In the genomic region with DNA sequence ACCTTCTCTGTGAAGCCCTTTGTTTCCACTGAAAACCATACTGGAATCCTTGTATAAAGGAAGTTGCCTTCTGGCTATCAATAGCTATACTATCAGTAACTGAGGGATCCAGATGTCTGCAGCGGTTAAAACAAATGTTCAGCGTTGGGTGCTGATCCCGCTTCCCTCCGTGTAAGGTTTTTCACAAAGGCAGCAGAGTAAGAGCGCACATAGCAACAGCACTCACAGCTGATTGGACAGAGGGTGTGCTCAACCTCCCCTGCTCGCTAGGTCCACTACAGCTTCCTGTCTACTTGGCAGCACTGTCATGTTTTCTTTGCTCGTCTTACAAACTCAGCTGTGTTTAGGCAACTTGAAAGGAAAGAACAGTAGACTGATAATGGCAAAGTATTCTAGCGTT, we compare ENCODE assay signal across 8 cellular contexts. TPM values are rescaled to one million over a fixed set of nuclear protein-coding genes. Genes with fewer than 3 reads are reported as not detected.
A peak's percentile ranks its signal among the peaks of the same experiment; 100 is the strongest.
DNase-seq lines count a peak whose midpoint lies in the region; ATAC-seq and TF ChIP-seq lines count a peak whose summit lies in the region.

No MANE protein-coding gene starts in this region.

- TF ChIP-seq CTCF in PC-3 (conservative IDR thresholded peaks at IDR 0.05; ENCODE audit: low read depth, low read length): no peak
- no peak for TF ChIP-seq CTCF in foreskin keratinocyte (conservative IDR thresholded peaks at IDR 0.05)
- no peak for TF ChIP-seq CTCF in nephron progenitor cell (IDR thresholded peaks at IDR 0.05)
- TF ChIP-seq CTCF in CD14-positive monocyte (IDR thresholded peaks at IDR 0.05): no peak

- no peaks in the 10 kb centered on the region for H4K20me1 ChIP-seq in PC-3 (ENCODE audit: low read length)

- CTCF ChIA-PET in PC-3 (lab: Charles Lee): no interaction called here
- CTCF ChIA-PET in activated naive CD4-positive, alpha-beta T cell treated with anti-CD3 and anti-CD28 coated beads, Interleukin-2, amount 10 ng/mL, durations not matched to agents 7 days and 5 days (lab: Charles Lee): interaction anchor here (0.9 to 1.1 kb wide), 2 partner anchors 25 to 117 kb away, joined by 3 read pairs; no protein-coding TSS in a partner anchor

- no peaks in the 10 kb centered on the region for H3K9me3 Mint-ChIP-seq in activated naive CD4-positive, alpha-beta T cell treated with anti-CD3 and anti-CD28 coated beads, Interleukin-2, amount 10 ng/mL, durations not matched to agents 7 days and 5 days
- H3K9me3 Mint-ChIP-seq in nephron progenitor cell (no peaks in the 10 kb centered on the region), CD14-positive monocyte (no peaks in the 10 kb centered on the region)

- H3K4me2 ChIP-seq in PC-3 (ENCODE audit: low read length): peak overlapping the region; percentile 86

- H3K36me3 ChIP-seq in PC-3 (ENCODE audit: low read depth, low read length): no peaks in the 10 kb centered on the region

- no peaks in the 10 kb centered on the region for H3K79me2 ChIP-seq in PC-3 (ENCODE audit: low read length)

- peaks cover 2% of the 10 kb centered on the region for H3K4me1 Mint-ChIP-seq in activated naive CD4-positive, alpha-beta T cell treated with anti-CD3 and anti-CD28 coated beads, Interleukin-2, amount 10 ng/mL, durations not matched to agents 7 days and 5 days
- H3K4me1 Mint-ChIP-seq in nephron progenitor cell (peaks cover 43% of the 10 kb centered on the region), CD14-positive monocyte (peaks cover 3% of the 10 kb centered on the region)

- DNase-seq in PC-3: peak; percentile 71
- DNase-seq in activated naive CD4-positive, alpha-beta T cell treated with anti-CD3 and anti-CD28 coated beads, Interleukin-2, amount 10 ng/mL, durations not matched to agents 7 days and 5 days: peak; percentile 50
- peak; percentile 40 to 54 for DNase-seq in foreskin keratinocyte
- DNase-seq in nephron progenitor cell: peak; percentile 36
- DNase-seq in ureter (ENCODE audit: low spot score): peak; percentile 63
- no peak for DNase-seq in CD14-positive monocyte (ENCODE audit: low spot score)

- H3K9me3 ChIP-seq in PC-3 (ENCODE audit: low read length): no peaks in the 10 kb centered on the region

- H3K27ac ChIP-seq in PC-3 (ENCODE audit: low read length): peak overlapping the region; percentile 95
- H3K27ac ChIP-seq in foreskin keratinocyte: no peak overlapping the region

- H2AFZ ChIP-seq in PC-3 (ENCODE audit: low read length): peak overlapping the region; percentile 82

- H3K27me3 ChIP-seq in PC-3 (ENCODE audit: low read length) (no peaks in the 10 kb centered on the region), foreskin keratinocyte (no peaks in the 10 kb centered on the region)

- H3K9ac ChIP-seq in PC-3 (ENCODE audit: low read length): peak overlapping the region; percentile 67

- H3K9me2 ChIP-seq in PC-3 (replicated peaks; ENCODE audit: low read length): no peaks in the 10 kb centered on the region

- no peaks in the 10 kb centered on the region for H3K27me3 Mint-ChIP-seq in activated naive CD4-positive, alpha-beta T cell treated with anti-CD3 and anti-CD28 coated beads, Interleukin-2, amount 10 ng/mL, durations not matched to agents 7 days and 5 days
- H3K27me3 Mint-ChIP-seq in nephron progenitor cell (ENCODE audit: low read depth, poor library complexity): no peaks in the 10 kb centered on the region
- H3K27me3 Mint-ChIP-seq in CD14-positive monocyte (ENCODE audit: low read depth in 3 of 3): no peaks in the 10 kb centered on the region

- ATAC-seq in GM18870 (IDR thresholded peaks at IDR 0.05; ENCODE audit: unreplicated experiment) (peak; percentile 93), HG03354 (IDR thresholded peaks at IDR 0.05; ENCODE audit: poor library complexity, severe bottlenecking, unreplicated experiment) (peak; percentile 97), PC-3 (peak; percentile 84), foreskin keratinocyte (peak; percentile 72)

- POLR2A ChIA-PET in PC-3 (lab: Charles Lee; ENCODE audit: unreplicated experiment): no interaction called here

- H3K36me3 Mint-ChIP-seq in activated naive CD4-positive, alpha-beta T cell treated with anti-CD3 and anti-CD28 coated beads, Interleukin-2, amount 10 ng/mL, durations not matched to agents 7 days and 5 days: peaks cover 32% of the 10 kb centered on the region
- H3K36me3 Mint-ChIP-seq in nephron progenitor cell (ENCODE audit: low read depth): peaks cover 11% of the 10 kb centered on the region
- peaks cover 29 to 33% of the 10 kb centered on the region in 2 donors for H3K36me3 Mint-ChIP-seq in CD14-positive monocyte

- BruUV-seq in PC-3 (replicated peaks; lab: Mats Ljungman, UMichigan): no TSS peak

- H3K4me1 ChIP-seq in PC-3 (ENCODE audit: insufficient read depth, low read length) (peaks cover 54% of the 10 kb centered on the region), foreskin keratinocyte (peaks cover 28% of the 10 kb centered on the region)

- H3K4me3 ChIP-seq in PC-3 (ENCODE audit: low read length): peak overlapping the region; percentile 62

- intact Hi-C loops in PC-3 (cut with micrococcal nuclease) (loop anchor here (2.0 to 10.0 kb wide), 2 partner anchors 27 to 87 kb away; a partner anchor contains a TSS), CD14-positive monocyte (cut with micrococcal nuclease) (no loop called here)

- H3K4me3 Mint-ChIP-seq in activated naive CD4-positive, alpha-beta T cell treated with anti-CD3 and anti-CD28 coated beads, Interleukin-2, amount 10 ng/mL, durations not matched to agents 7 days and 5 days: no peak overlapping the region
- peak overlapping the region; percentile 83 for H3K4me3 Mint-ChIP-seq in nephron progenitor cell
- H3K4me3 Mint-ChIP-seq in CD14-positive monocyte: peak overlapping the region in 1 of 2 donors; percentile 2

- peak overlapping the region; percentile 11 for H3K27ac Mint-ChIP-seq in activated naive CD4-positive, alpha-beta T cell treated with anti-CD3 and anti-CD28 coated beads, Interleukin-2, amount 10 ng/mL, durations not matched to agents 7 days and 5 days
- H3K27ac Mint-ChIP-seq in nephron progenitor cell (peak overlapping the region; percentile 41), CD14-positive monocyte (no peak overlapping the region)

- peaks cover 9% of the 10 kb centered on the region for H3F3A ChIP-seq in PC-3 (ENCODE audit: low read length, unreplicated experiment)

RNA-seq across cellular contexts. Expression of a gene that starts 27.3 kb away (rescaled TPM):
- total RNA-seq in PC-3 (2014; rRNA removed) (6.5 and 8.7 TPM in 2 replicates), foreskin keratinocyte (5.3 and 6.8 TPM in 2 replicates), ureter (63.5 TPM)
- polyA plus RNA-seq in foreskin keratinocyte (3.3 and 3.4 TPM in 2 replicates), CD14-positive monocyte (1 to 10 TPM; 2.1 to 3.5 TPM)

Comparison
In these comparisons a context has a peak if more than half of its experiments do, and no peak if none do; other contexts are left out.
1. H3K27ac Mint-ChIP-seq: peak in activated naive CD4-positive, alpha-beta T cell treated with anti-CD3 and anti-CD28 coated beads, Interleukin-2, amount 10 ng/mL, durations not matched to agents 7 days and 5 days (single experiment) and nephron progenitor cell (single experiment); none in CD14-positive monocyte (0 of 7).
2. Peak in every context shown above with its lines, with median percentiles within 50 percentile points of each other: ATAC-seq.